ENCODE assay signal across 8 cellular contexts in genomic region chr5:177113566-177114424, GRCh38. TPM values are rescaled to one million over a fixed set of nuclear protein-coding genes. Genes with fewer than 3 reads are reported as not detected.
A peak's percentile ranks its signal among the peaks of the same experiment; 100 is the strongest.
DNase-seq lines count a peak whose midpoint lies in the region; ATAC-seq and TF ChIP-seq lines count a peak whose summit lies in the region.

No MANE protein-coding gene starts in this region.

- DNase-seq in DMS53 treated with DMSO at 0.1 percent for 48 hours (lab: John Stamatoyannopoulos, UW; ENCODE audit: unreplicated experiment): peak; percentile 61
- peak; percentile 74 for DNase-seq in NCI-H748 treated with DMSO at 0.1 percent for 48 hours (lab: John Stamatoyannopoulos, UW)
- peak; percentile 86 for DNase-seq in activated CD8-positive, alpha-beta T cell treated with anti-CD3 and anti-CD28 coated beads for 36 hours
- DNase-seq in ecto neural progenitor cell (ENCODE audit: low spot score): peak; percentile 84
- DNase-seq in medulla oblongata (ENCODE audit: extremely low spot score): peak; percentile 90
- peak; percentile 53 for DNase-seq in stimulated activated CD8-positive, alpha-beta memory T cell treated with anti-CD3 and anti-CD28 coated beads, Interleukin-15, amount 100 ng/mL, for 24 hours (ENCODE audit: low read depth)

- no peaks in the 10 kb centered on the region for H3K36me3 Mint-ChIP-seq in activated CD8-positive, alpha-beta T cell treated with anti-CD3 and anti-CD28 coated beads for 36 hours (ENCODE audit: low read depth)

- ATAC-seq in HG02981 (IDR thresholded peaks at IDR 0.05; ENCODE audit: unreplicated experiment) (peak; percentile 43), HG03196 (IDR thresholded peaks at IDR 0.05; ENCODE audit: unreplicated experiment) (no peak)
- ATAC-seq in activated CD8-positive, alpha-beta T cell treated with anti-CD3 and anti-CD28 coated beads for 36 hours: peak; percentile 72

- intact Hi-C loops in activated CD8-positive, alpha-beta T cell treated with anti-CD3 and anti-CD28 coated beads for 36 hours (cut with micrococcal nuclease): loop anchor here (5.0 to 10.0 kb wide), 3 partner anchors 41 to 189 kb away; partner anchors contain the start of genes PRELID1 and RAB24

- no peak overlapping the region for H3K4me3 Mint-ChIP-seq in activated CD8-positive, alpha-beta T cell treated with anti-CD3 and anti-CD28 coated beads for 36 hours

- CTCF ChIA-PET in activated CD8-positive, alpha-beta T cell treated with anti-CD3 and anti-CD28 coated beads for 36 hours (lab: Charles Lee): interaction anchor here (0.7 to 7.9 kb wide), 54 partner anchors 9 to 453 kb away, joined by 3 to 150 read pairs (median 5); partner anchors contain the start of genes FGFR4, PRELID1 and RAB24

- no peaks in the 10 kb centered on the region for H3K27me3 Mint-ChIP-seq in activated CD8-positive, alpha-beta T cell treated with anti-CD3 and anti-CD28 coated beads for 36 hours

- no peaks in the 10 kb centered on the region for H3K9me3 Mint-ChIP-seq in activated CD8-positive, alpha-beta T cell treated with anti-CD3 and anti-CD28 coated beads for 36 hours

- TF ChIP-seq CTCF in activated CD8-positive, alpha-beta T cell treated with anti-CD3 and anti-CD28 coated beads for 36 hours (IDR thresholded peaks at IDR 0.05): peak; percentile 98

- H3K4me1 Mint-ChIP-seq in activated CD8-positive, alpha-beta T cell treated with anti-CD3 and anti-CD28 coated beads for 36 hours (ENCODE audit: low read depth): peaks cover 18% of the 10 kb centered on the region

- POLR2A ChIA-PET in activated CD8-positive, alpha-beta T cell treated with anti-CD3 and anti-CD28 coated beads for 36 hours (lab: Charles Lee): interaction anchor here (0.6 to 1.6 kb wide), 6 partner anchors 11 to 288 kb away, joined by 3 to 4 read pairs (median 4); partner anchors contain the start of genes PRELID1 and RAB24

- H3K27ac Mint-ChIP-seq in activated CD8-positive, alpha-beta T cell treated with anti-CD3 and anti-CD28 coated beads for 36 hours: no peak overlapping the region

RNA-seq across cellular contexts. Expression of gene NSD1, which starts 19.8 kb away (rescaled TPM):
- 10 to 100 TPM; 60.1 to 64.8 TPM for total RNA-seq in activated CD8-positive, alpha-beta T cell treated with anti-CD3 and anti-CD28 coated beads for 36 hours

RNA-seq across cellular contexts. Expression of gene FGFR4, which starts 27.1 kb away (rescaled TPM):
- total RNA-seq in activated CD8-positive, alpha-beta T cell treated with anti-CD3 and anti-CD28 coated beads for 36 hours: 1 to 10 TPM; 1.3 to 2.2 TPM
